In the genomic region with DNA sequence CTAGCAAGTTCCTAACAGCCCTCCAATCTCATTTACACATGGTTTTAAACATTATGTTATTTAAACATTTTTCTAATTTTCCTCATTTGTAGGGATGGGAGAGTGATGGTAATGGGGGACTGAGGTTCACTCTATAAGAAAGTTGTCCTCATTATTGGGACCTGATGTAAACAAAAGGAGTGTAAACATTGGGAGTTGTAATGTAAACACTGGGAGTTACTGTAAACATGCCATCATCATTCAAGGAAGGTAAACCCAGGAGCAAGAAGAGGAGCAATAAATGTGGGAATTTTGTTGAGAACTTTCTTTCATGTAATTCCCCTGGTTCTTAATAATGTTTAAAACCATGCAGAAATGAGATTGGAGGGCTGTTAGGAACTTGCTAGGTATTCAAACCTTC, we compare ENCODE assay signal across 1 cellular context.
TF ChIP-seq lines count a peak whose summit lies in the region.

No MANE protein-coding gene starts in this region.

TF ChIP-seq in HepG2, 621 proteins besides CTCF, POLR2A, EP300 and RAD21 (continued from another document and continues in another):
- no peak for TF ChIP-seq ZBTB46 (CRISPR knock-in tag; IDR thresholded peaks at IDR 0.05; ENCODE audit: borderline replicate concordance)
- 0 out of 4 replicates have a peak, but pooled peaks of 1 of the 2 experiments have one; percentile 25 for TF ChIP-seq ATF4 (CRISPR knock-in tag; IDR thresholded peaks at IDR 0.05)
- peak; percentile 70 for TF ChIP-seq GATAD2A (CRISPR knock-in tag; IDR thresholded peaks at IDR 0.05)
- TF ChIP-seq TOPORS (CRISPR knock-in tag; IDR thresholded peaks at IDR 0.05), result no peak
- no peak for TF ChIP-seq TRIM24 (CRISPR knock-in tag; IDR thresholded peaks at IDR 0.05)
- no peak for TF ChIP-seq ZFP1 (CRISPR knock-in tag; IDR thresholded peaks at IDR 0.05)
- TF ChIP-seq IKZF4 (CRISPR knock-in tag; IDR thresholded peaks at IDR 0.05; ENCODE audit: borderline replicate concordance, low read depth, not compliant biosample characterization), result no peak
- TF ChIP-seq FOXA3 (CRISPR knock-in tag; IDR thresholded peaks at IDR 0.05), result peak; percentile 98
- no peak for TF ChIP-seq HNF4A (CRISPR knock-in tag; IDR thresholded peaks at IDR 0.05)
- TF ChIP-seq SETDB1 (CRISPR knock-in tag; IDR thresholded peaks at IDR 0.05; ENCODE audit: borderline replicate concordance), result no peak
- TF ChIP-seq SYNCRIP (IDR thresholded peaks at IDR 0.05; ENCODE audit: insufficient read depth, low read depth, low read length), result no peak
- TF ChIP-seq ZMAT5 (CRISPR knock-in tag; IDR thresholded peaks at IDR 0.05; ENCODE audit: borderline replicate concordance, low read depth), result no peak
- no peak for TF ChIP-seq ZNF446 (CRISPR knock-in tag; IDR thresholded peaks at IDR 0.05)
- no peak for TF ChIP-seq CREB3 (CRISPR knock-in tag; IDR thresholded peaks at IDR 0.05)
- TF ChIP-seq FOXA1 (IDR thresholded peaks at IDR 0.05), result peak; percentile 93
- TF ChIP-seq FOXA1 (CRISPR knock-in tag; IDR thresholded peaks at IDR 0.05), result peak; percentile 84
- TF ChIP-seq TOE1 (CRISPR knock-in tag; IDR thresholded peaks at IDR 0.05), result no peak
- TF ChIP-seq FOXP1 (IDR thresholded peaks at IDR 0.05), result peak; percentile 92
- TF ChIP-seq FOXP1 (CRISPR knock-in tag; IDR thresholded peaks at IDR 0.05), result peak; percentile 97
- no peak for TF ChIP-seq PHF8 (CRISPR knock-in tag; IDR thresholded peaks at IDR 0.05)
- TF ChIP-seq, protein P1, sequence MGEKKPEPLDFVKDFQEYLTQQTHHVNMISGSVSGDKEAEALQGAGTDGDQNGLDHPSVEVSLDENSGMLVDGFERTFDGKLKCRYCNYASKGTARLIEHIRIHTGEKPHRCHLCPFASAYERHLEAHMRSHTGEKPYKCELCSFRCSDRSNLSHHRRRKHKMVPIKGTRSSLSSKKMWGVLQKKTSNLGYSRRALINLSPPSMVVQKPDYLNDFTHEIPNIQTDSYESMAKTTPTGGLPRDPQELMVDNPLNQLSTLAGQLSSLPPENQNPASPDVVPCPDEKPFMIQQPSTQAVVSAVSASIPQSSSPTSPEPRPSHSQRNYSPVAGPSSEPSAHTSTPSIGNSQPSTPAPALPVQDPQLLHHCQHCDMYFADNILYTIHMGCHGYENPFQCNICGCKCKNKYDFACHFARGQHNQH (CRISPR knock-in tag; IDR thresholded peaks at IDR 0.05), result no peak
- TF ChIP-seq AGO1 (IDR thresholded peaks at IDR 0.05; ENCODE audit: low read depth, low read length, poor library complexity, severe bottlenecking), result no peak
- no peak for TF ChIP-seq MYPOP (CRISPR knock-in tag; IDR thresholded peaks at IDR 0.05)
- TF ChIP-seq ZNF543 (CRISPR knock-in tag; IDR thresholded peaks at IDR 0.05), result no peak
- no peak for TF ChIP-seq ZFP91 (CRISPR knock-in tag; IDR thresholded peaks at IDR 0.05; ENCODE audit: borderline replicate concordance)
- TF ChIP-seq FOXK1 (CRISPR knock-in tag; IDR thresholded peaks at IDR 0.05; ENCODE audit: borderline replicate concordance, low read depth), result peak; percentile 90; the same call in 1 of the 2 replicates
- no peak for TF ChIP-seq ZNF496 (CRISPR knock-in tag; IDR thresholded peaks at IDR 0.05; ENCODE audit: insufficient replicate concordance)
- TF ChIP-seq ZNF619 (CRISPR knock-in tag; IDR thresholded peaks at IDR 0.05), result no peak
- TF ChIP-seq MXI1 (IDR thresholded peaks at IDR 0.05; ENCODE audit: borderline replicate concordance, low read depth, low read length), result no peak
- TF ChIP-seq, protein P2, sequence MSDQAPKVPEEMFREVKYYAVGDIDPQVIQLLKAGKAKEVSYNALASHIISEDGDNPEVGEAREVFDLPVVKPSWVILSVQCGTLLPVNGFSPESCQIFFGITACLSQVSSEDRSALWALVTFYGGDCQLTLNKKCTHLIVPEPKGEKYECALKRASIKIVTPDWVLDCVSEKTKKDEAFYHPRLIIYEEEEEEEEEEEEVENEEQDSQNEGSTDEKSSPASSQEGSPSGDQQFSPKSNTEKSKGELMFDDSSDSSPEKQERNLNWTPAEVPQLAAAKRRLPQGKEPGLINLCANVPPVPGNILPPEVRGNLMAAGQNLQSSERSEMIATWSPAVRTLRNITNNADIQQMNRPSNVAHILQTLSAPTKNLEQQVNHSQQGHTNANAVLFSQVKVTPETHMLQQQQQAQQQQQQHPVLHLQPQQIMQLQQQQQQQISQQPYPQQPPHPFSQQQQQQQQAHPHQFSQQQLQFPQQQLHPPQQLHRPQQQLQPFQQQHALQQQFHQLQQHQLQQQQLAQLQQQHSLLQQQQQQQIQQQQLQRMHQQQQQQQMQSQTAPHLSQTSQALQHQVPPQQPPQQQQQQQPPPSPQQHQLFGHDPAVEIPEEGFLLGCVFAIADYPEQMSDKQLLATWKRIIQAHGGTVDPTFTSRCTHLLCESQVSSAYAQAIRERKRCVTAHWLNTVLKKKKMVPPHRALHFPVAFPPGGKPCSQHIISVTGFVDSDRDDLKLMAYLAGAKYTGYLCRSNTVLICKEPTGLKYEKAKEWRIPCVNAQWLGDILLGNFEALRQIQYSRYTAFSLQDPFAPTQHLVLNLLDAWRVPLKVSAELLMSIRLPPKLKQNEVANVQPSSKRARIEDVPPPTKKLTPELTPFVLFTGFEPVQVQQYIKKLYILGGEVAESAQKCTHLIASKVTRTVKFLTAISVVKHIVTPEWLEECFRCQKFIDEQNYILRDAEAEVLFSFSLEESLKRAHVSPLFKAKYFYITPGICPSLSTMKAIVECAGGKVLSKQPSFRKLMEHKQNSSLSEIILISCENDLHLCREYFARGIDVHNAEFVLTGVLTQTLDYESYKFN (CRISPR knock-in tag; conservative IDR thresholded peaks at IDR 0.05), result peak; percentile 46; the same call in 1 of the 2 replicates
- TF ChIP-seq KDM4B (CRISPR knock-in tag; IDR thresholded peaks at IDR 0.05), result no peak
- TF ChIP-seq, protein P3, sequence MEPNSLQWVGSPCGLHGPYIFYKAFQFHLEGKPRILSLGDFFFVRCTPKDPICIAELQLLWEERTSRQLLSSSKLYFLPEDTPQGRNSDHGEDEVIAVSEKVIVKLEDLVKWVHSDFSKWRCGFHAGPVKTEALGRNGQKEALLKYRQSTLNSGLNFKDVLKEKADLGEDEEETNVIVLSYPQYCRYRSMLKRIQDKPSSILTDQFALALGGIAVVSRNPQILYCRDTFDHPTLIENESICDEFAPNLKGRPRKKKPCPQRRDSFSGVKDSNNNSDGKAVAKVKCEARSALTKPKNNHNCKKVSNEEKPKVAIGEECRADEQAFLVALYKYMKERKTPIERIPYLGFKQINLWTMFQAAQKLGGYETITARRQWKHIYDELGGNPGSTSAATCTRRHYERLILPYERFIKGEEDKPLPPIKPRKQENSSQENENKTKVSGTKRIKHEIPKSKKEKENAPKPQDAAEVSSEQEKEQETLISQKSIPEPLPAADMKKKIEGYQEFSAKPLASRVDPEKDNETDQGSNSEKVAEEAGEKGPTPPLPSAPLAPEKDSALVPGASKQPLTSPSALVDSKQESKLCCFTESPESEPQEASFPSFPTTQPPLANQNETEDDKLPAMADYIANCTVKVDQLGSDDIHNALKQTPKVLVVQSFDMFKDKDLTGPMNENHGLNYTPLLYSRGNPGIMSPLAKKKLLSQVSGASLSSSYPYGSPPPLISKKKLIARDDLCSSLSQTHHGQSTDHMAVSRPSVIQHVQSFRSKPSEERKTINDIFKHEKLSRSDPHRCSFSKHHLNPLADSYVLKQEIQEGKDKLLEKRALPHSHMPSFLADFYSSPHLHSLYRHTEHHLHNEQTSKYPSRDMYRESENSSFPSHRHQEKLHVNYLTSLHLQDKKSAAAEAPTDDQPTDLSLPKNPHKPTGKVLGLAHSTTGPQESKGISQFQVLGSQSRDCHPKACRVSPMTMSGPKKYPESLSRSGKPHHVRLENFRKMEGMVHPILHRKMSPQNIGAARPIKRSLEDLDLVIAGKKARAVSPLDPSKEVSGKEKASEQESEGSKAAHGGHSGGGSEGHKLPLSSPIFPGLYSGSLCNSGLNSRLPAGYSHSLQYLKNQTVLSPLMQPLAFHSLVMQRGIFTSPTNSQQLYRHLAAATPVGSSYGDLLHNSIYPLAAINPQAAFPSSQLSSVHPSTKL (CRISPR knock-in tag; IDR thresholded peaks at IDR 0.05), result peak; percentile 83
- TF ChIP-seq ZNF12 (CRISPR knock-in tag; IDR thresholded peaks at IDR 0.05), result no peak
- TF ChIP-seq SRY (CRISPR knock-in tag; IDR thresholded peaks at IDR 0.05), result no peak
- TF ChIP-seq PRPF4 (IDR thresholded peaks at IDR 0.05; ENCODE audit: low read depth, low read length, poor library complexity, severe bottlenecking), result no peak
- TF ChIP-seq, protein P4, sequence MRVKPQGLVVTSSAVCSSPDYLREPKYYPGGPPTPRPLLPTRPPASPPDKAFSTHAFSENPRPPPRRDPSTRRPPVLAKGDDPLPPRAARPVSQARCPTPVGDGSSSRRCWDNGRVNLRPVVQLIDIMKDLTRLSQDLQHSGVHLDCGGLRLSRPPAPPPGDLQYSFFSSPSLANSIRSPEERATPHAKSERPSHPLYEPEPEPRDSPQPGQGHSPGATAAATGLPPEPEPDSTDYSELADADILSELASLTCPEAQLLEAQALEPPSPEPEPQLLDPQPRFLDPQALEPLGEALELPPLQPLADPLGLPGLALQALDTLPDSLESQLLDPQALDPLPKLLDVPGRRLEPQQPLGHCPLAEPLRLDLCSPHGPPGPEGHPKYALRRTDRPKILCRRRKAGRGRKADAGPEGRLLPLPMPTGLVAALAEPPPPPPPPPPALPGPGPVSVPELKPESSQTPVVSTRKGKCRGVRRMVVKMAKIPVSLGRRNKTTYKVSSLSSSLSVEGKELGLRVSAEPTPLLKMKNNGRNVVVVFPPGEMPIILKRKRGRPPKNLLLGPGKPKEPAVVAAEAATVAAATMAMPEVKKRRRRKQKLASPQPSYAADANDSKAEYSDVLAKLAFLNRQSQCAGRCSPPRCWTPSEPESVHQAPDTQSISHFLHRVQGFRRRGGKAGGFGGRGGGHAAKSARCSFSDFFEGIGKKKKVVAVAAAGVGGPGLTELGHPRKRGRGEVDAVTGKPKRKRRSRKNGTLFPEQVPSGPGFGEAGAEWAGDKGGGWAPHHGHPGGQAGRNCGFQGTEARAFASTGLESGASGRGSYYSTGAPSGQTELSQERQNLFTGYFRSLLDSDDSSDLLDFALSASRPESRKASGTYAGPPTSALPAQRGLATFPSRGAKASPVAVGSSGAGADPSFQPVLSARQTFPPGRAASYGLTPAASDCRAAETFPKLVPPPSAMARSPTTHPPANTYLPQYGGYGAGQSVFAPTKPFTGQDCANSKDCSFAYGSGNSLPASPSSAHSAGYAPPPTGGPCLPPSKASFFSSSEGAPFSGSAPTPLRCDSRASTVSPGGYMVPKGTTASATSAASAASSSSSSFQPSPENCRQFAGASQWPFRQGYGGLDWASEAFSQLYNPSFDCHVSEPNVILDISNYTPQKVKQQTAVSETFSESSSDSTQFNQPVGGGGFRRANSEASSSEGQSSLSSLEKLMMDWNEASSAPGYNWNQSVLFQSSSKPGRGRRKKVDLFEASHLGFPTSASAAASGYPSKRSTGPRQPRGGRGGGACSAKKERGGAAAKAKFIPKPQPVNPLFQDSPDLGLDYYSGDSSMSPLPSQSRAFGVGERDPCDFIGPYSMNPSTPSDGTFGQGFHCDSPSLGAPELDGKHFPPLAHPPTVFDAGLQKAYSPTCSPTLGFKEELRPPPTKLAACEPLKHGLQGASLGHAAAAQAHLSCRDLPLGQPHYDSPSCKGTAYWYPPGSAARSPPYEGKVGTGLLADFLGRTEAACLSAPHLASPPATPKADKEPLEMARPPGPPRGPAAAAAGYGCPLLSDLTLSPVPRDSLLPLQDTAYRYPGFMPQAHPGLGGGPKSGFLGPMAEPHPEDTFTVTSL (CRISPR knock-in tag; IDR thresholded peaks at IDR 0.05; ENCODE audit: borderline replicate concordance), result peak; percentile 85
- TF ChIP-seq TSC22D2 (CRISPR knock-in tag; IDR thresholded peaks at IDR 0.05; ENCODE audit: borderline replicate concordance), result no peak
- no peak for TF ChIP-seq SP140L (CRISPR knock-in tag; IDR thresholded peaks at IDR 0.05; ENCODE audit: borderline replicate concordance)
